ENCODE assay signal across 8 cellular contexts in the genomic region with DNA sequence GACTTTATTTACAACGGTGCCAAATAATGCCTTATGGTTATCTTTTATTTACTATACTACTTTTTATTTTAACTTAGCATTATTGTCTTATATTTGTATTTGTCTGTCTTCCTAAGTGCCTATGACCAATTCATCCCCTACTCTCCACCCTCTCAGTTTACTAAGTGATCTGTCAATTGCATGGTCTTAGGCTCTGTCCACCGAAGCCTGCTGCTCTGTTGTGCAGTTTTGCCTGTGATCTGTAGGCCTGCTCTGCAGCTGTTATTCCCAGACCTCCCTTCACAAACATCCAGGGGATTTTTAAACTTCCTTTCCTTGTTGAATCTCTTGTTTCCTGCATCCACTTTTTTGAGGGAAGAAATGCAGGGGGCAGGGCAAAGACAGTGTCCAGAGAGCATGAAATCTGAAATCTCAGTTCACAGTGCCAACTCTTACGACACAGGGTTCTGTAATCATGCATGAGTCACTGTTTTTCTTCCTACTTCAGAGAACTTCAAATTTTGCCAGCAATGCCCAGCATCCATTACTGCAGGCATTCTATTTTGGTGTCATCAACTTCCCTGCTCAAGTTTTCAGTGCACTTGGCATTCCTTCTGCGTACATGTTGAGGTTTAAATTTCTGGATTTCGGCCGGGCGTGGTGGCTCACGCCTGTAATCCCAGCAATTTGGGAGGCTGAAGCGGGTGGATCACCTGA. TPM values are rescaled to one million over a fixed set of nuclear protein-coding genes. Genes with fewer than 3 reads are reported as not detected.
DNase-seq lines count a peak whose midpoint lies in the region; ATAC-seq and TF ChIP-seq lines count a peak whose summit lies in the region.

No MANE protein-coding gene starts in this region.

- BruUV-seq in Caco-2 (replicated peaks; lab: Mats Ljungman, UMichigan) = no TSS peak

- H3K27me3 ChIP-seq in breast epithelium (no peaks in the 10 kb centered on the region), right lobe of liver (no peaks in the 10 kb centered on the region), uterus (no peaks in the 10 kb centered on the region), Caco-2 (replicated peaks; ENCODE audit: control insufficient read depth, insufficient read depth, low read length) (no peaks in the 10 kb centered on the region)

- intact Hi-C loops in breast epithelium (cut with DNase I; ENCODE audit: low total_unique reads) (no loop called here), right lobe of liver (cut with DNase I) (no loop called here), uterus (cut with DNase I; ENCODE audit: low total_unique reads) (no loop called here), Caco-2 (cut with micrococcal nuclease; ENCODE audit: unreplicated experiment) (no loop called here)

- peaks cover 11% of the 10 kb centered on the region for H3K27me3 Mint-ChIP-seq in Caco-2 (ENCODE audit: insufficient read depth, unreplicated experiment)

- H3K36me3 ChIP-seq in breast epithelium (no peaks in the 10 kb centered on the region), right lobe of liver (no peaks in the 10 kb centered on the region), uterus (no peaks in the 10 kb centered on the region), Caco-2 (ENCODE audit: control insufficient read depth, insufficient read depth, low read length) (no peaks in the 10 kb centered on the region)

- no peak for TF ChIP-seq POLR2A in breast epithelium (IDR thresholded peaks at IDR 0.05)
- no peak for TF ChIP-seq POLR2A in right lobe of liver (IDR thresholded peaks at IDR 0.05)
- no peak for TF ChIP-seq POLR2A in uterus (IDR thresholded peaks at IDR 0.05)

- no peaks in the 10 kb centered on the region for H3K9me3 Mint-ChIP-seq in activated naive CD4-positive, alpha-beta T cell treated with anti-CD3 and anti-CD28 coated beads, Interleukin-2, amount 50 U/mL, for 72 hours
- no peaks in the 10 kb centered on the region for H3K9me3 Mint-ChIP-seq in Caco-2 (ENCODE audit: unreplicated experiment)

- 25% methylated on average over 4 of the region's 9 CpGs for WGBS in right lobe of liver (ENCODE audit: insufficient coverage, low coverage, low lambda C conversion rate, missing lambda C conversion rate)

- DNase-seq in activated naive CD4-positive, alpha-beta T cell treated with anti-CD3 and anti-CD28 coated beads, Interleukin-2, amount 50 U/mL, for 72 hours (ENCODE audit: low spot score in 2 of 2) = no peak
- DNase-seq in activated naive CD4-positive, alpha-beta T cell (lab: John Stamatoyannopoulos, UW) = no peak
- DNase-seq in breast epithelium (ENCODE audit: low spot score in 2 of 2) (peak in 1 of 2 donors; percentile 60), right lobe of liver (peak in 2 of 3 donors; percentile 42 to 83), uterus (peak; percentile 42 to 84), Caco-2 (no peak)

- no peak for ATAC-seq in activated naive CD4-positive, alpha-beta T cell treated with anti-CD3 and anti-CD28 coated beads, Interleukin-2, amount 50 U/mL, for 72 hours
- ATAC-seq in right lobe of liver (peak; percentile 93 to 97 (median 96)), GM21786 (IDR thresholded peaks at IDR 0.05; ENCODE audit: unreplicated experiment) (no peak), GM18498 (IDR thresholded peaks at IDR 0.05; ENCODE audit: unreplicated experiment) (no peak)

- CTCF ChIA-PET in Caco-2 (lab: Charles Lee) = no interaction called here

- peaks cover 0 to 51% of the 10 kb centered on the region in 2 donors for H3K36me3 Mint-ChIP-seq in activated naive CD4-positive, alpha-beta T cell treated with anti-CD3 and anti-CD28 coated beads, Interleukin-2, amount 50 U/mL, for 72 hours
- no peaks in the 10 kb centered on the region for H3K36me3 Mint-ChIP-seq in Caco-2 (ENCODE audit: insufficient read depth, unreplicated experiment)

- no peak overlapping the region for H3K4me3 ChIP-seq in breast epithelium
- H3K4me3 ChIP-seq in right lobe of liver = no peak overlapping the region
- H3K4me3 ChIP-seq in uterus = no peak overlapping the region
- H3K4me3 ChIP-seq in Caco-2 (ENCODE audit: low read depth, low read length) = no peak overlapping the region

- H3K4me1 ChIP-seq in breast epithelium (peaks cover 0 to 11% of the 10 kb centered on the region in 2 donors), right lobe of liver (peaks cover 0 to 20% (median 10%) of the 10 kb centered on the region in 4 donors), uterus (peaks cover 0 to 7% of the 10 kb centered on the region in 2 donors), Caco-2 (no peaks in the 10 kb centered on the region)

- POLR2A ChIA-PET in Caco-2 (lab: Charles Lee) = no interaction called here

- TF ChIP-seq CTCF in breast epithelium (IDR thresholded peaks at IDR 0.05) (no peak), right lobe of liver (IDR thresholded peaks at IDR 0.05) (no peak), uterus (IDR thresholded peaks at IDR 0.05) (no peak), Caco-2 (IDR thresholded peaks at IDR 0.05; ENCODE audit: insufficient read depth in 1 of 2, low read depth in 1 of 2, low read length in 1 of 2, severe bottlenecking in 1 of 2, unreplicated experiment in 1 of 2) (no peak)

- no peaks in the 10 kb centered on the region for H3K4me1 Mint-ChIP-seq in Caco-2 (ENCODE audit: low read depth, unreplicated experiment)

- H3K9me3 ChIP-seq in breast epithelium (no peaks in the 10 kb centered on the region), right lobe of liver (no peaks in the 10 kb centered on the region), uterus (no peaks in the 10 kb centered on the region), Caco-2 (no peaks in the 10 kb centered on the region)

- peak overlapping the region; percentile 11 to 24 for H3K27ac Mint-ChIP-seq in activated naive CD4-positive, alpha-beta T cell treated with anti-CD3 and anti-CD28 coated beads, Interleukin-2, amount 50 U/mL, for 72 hours
- H3K27ac Mint-ChIP-seq in Caco-2 (ENCODE audit: unreplicated experiment) = no peak overlapping the region

- no peak overlapping the region for H3K4me3 Mint-ChIP-seq in Caco-2 (ENCODE audit: unreplicated experiment)

- H3K27ac ChIP-seq in breast epithelium (peak overlapping the region; percentile 71 to 76), right lobe of liver (peak overlapping the region in 2 of 3 donors; percentile 35 to 38), uterus (peak overlapping the region; percentile 50 to 74)

RNA-seq across cellular contexts. Expression of a gene that starts 11.4 kb away (rescaled TPM):
- total RNA-seq in activated naive CD4-positive, alpha-beta T cell treated with anti-CD3 and anti-CD28 coated beads, Interleukin-2, amount 50 U/mL, for 72 hours = 10 to 100 TPM; 24.3 to 68.2 TPM
- total RNA-seq in breast epithelium = 10 to 100 TPM; 29.8 to 35.0 (median 34.1) TPM
- 1 to 10 TPM; 4.9 to 7.9 (median 5.5) TPM for total RNA-seq in right lobe of liver
- 10 to 100 TPM; 13.8 to 51.5 (median 32.2) TPM for total RNA-seq in uterus
- 0.81 and 1.6 TPM in 2 replicates for total RNA-seq in Caco-2 (2022)

Comparison
In these comparisons a context has a peak if more than half of its experiments do, and no peak if none do; other contexts are left out.
1. ATAC-seq: peak in right lobe of liver (4 of 4); none in activated naive CD4-positive, alpha-beta T cell treated with anti-CD3 and anti-CD28 coated beads, Interleukin-2, amount 50 U/mL, for 72 hours (0 of 2), GM21786 (single experiment) and GM18498 (single experiment).
2. DNase-seq: peak in right lobe of liver (2 of 3) and uterus (2 of 2); none in activated naive CD4-positive, alpha-beta T cell treated with anti-CD3 and anti-CD28 coated beads, Interleukin-2, amount 50 U/mL, for 72 hours (0 of 2), activated naive CD4-positive, alpha-beta T cell (0 of 4) and Caco-2 (0 of 2).
3. Peak in every context shown above with its lines, with median percentiles within 50 percentile points of each other: H3K27ac ChIP-seq.